ENCODE assay signal across 2 cellular contexts in the genomic region with DNA sequence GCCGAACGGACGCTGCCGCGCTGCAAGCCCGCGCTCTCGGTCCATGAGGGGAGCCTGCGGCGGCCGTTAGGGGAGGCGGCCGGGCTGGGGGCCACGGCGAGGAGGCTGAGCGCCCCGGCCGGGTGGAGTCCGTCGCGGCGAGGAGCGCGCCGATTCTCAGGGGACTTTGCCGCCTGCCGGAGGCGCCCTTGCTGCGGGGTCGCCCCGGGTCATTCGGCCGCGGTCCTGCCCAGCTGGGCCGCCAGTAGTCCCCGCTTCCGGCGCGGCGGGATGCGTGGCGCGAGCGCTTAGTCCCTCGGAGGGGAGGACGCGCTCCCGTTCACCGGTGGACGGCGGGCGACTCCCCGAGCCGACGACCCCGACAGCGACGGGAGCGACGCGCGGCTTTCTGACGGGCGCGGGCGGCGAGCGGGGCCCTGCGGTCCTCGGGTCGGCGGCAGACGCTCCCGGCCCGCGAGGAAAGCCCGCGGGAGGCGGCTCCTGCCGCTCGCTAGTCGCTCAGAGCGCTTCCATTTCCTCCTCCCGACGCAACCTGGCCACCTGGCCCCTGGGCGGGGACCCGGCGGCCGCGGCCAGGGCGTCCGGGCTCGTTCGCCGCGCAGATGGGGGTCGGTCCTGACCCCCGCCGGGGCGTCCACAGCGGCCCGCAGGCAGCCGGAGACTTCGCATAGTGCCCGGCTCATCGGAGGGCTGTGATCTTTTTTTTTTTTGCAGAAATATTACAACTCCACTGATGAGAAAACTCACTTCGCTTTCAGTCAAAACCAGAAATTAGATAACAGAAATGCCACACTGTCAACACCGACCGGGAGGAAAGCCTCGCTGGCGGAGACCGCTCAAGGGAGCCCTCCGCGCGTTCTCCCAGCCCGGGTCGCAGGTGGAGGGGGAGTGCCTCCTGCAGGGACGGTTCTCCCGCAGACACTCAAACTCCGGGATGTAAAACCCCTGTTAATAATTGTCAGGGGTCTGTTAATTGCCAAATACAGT.
TF ChIP-seq lines count a peak whose summit lies in the region.

No MANE protein-coding gene starts in this region.

TF ChIP-seq in HEK293, 187 proteins besides CTCF, POLR2A, EP300 and RAD21 (continued from another document):
- TF ChIP-seq, protein P1, sequence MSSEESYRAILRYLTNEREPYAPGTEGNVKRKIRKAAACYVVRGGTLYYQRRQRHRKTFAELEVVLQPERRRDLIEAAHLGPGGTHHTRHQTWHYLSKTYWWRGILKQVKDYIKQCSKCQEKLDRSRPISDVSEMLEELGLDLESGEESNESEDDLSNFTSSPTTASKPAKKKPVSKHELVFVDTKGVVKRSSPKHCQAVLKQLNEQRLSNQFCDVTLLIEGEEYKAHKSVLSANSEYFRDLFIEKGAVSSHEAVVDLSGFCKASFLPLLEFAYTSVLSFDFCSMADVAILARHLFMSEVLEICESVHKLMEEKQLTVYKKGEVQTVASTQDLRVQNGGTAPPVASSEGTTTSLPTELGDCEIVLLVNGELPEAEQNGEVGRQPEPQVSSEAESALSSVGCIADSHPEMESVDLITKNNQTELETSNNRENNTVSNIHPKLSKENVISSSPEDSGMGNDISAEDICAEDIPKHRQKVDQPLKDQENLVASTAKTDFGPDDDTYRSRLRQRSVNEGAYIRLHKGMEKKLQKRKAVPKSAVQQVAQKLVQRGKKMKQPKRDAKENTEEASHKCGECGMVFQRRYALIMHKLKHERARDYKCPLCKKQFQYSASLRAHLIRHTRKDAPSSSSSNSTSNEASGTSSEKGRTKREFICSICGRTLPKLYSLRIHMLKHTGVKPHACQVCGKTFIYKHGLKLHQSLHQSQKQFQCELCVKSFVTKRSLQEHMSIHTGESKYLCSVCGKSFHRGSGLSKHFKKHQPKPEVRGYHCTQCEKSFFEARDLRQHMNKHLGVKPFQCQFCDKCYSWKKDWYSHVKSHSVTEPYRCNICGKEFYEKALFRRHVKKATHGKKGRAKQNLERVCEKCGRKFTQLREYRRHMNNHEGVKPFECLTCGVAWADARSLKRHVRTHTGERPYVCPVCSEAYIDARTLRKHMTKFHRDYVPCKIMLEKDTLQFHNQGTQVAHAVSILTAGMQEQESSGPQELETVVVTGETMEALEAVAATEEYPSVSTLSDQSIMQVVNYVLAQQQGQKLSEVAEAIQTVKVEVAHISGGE (tag by site-specific recombination; conservative IDR thresholded peaks at IDR 0.05; ENCODE audit: low read depth), result peak; percentile 10; the same call in 1 of the 2 replicates
- peak; percentile 68 for TF ChIP-seq ZNF335 (tag by site-specific recombination; conservative IDR thresholded peaks at IDR 0.05)
- TF ChIP-seq GLIS2 (tag by site-specific recombination; IDR thresholded peaks at IDR 0.05), result peak; percentile 74
- 0 out of 2 replicates have a peak, but pooled peaks have one; percentile 15 for TF ChIP-seq ZEB2 (tag by site-specific recombination; IDR thresholded peaks at IDR 0.05)
- TF ChIP-seq ZNF416 (tag by site-specific recombination; IDR thresholded peaks at IDR 0.05), result no peak
- peak; percentile 33; the same call in 1 of the 2 replicates for TF ChIP-seq ZBTB48 (tag by site-specific recombination; IDR thresholded peaks at IDR 0.05)
- 0 out of 2 replicates have a peak, but pooled peaks have one; percentile 44 for TF ChIP-seq ZNF174 (tag by site-specific recombination; IDR thresholded peaks at IDR 0.05)
- TF ChIP-seq ZNF664 (tag by site-specific recombination; IDR thresholded peaks at IDR 0.05), result no peak
- peak; percentile 71 for TF ChIP-seq ZIC2 (tag by site-specific recombination; IDR thresholded peaks at IDR 0.05)
- peak; percentile 46; the same call in 1 of the 2 replicates for TF ChIP-seq ZNF311 (tag by site-specific recombination; IDR thresholded peaks at IDR 0.05; ENCODE audit: borderline replicate concordance)
- TF ChIP-seq, protein P2, sequence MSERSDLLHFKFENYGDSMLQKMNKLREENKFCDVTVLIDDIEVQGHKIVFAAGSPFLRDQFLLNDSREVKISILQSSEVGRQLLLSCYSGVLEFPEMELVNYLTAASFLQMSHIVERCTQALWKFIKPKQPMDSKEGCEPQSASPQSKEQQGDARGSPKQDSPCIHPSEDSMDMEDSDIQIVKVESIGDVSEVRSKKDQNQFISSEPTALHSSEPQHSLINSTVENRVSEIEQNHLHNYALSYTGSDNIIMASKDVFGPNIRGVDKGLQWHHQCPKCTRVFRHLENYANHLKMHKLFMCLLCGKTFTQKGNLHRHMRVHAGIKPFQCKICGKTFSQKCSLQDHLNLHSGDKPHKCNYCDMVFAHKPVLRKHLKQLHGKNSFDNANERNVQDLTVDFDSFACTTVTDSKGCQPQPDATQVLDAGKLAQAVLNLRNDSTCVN (tag by site-specific recombination; optimal IDR thresholded peaks at IDR 0.05), result peak; percentile 65
- peak; percentile 60 for TF ChIP-seq GLIS1 (tag by site-specific recombination; IDR thresholded peaks at IDR 0.05)
- TF ChIP-seq, protein P3, sequence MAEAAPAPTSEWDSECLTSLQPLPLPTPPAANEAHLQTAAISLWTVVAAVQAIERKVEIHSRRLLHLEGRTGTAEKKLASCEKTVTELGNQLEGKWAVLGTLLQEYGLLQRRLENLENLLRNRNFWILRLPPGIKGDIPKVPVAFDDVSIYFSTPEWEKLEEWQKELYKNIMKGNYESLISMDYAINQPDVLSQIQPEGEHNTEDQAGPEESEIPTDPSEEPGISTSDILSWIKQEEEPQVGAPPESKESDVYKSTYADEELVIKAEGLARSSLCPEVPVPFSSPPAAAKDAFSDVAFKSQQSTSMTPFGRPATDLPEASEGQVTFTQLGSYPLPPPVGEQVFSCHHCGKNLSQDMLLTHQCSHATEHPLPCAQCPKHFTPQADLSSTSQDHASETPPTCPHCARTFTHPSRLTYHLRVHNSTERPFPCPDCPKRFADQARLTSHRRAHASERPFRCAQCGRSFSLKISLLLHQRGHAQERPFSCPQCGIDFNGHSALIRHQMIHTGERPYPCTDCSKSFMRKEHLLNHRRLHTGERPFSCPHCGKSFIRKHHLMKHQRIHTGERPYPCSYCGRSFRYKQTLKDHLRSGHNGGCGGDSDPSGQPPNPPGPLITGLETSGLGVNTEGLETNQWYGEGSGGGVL (tag by site-specific recombination; IDR thresholded peaks at IDR 0.05), result peak; percentile 61; the same call in 1 of the 2 replicates
- no peak for TF ChIP-seq ZNF239 (tag by site-specific recombination; IDR thresholded peaks at IDR 0.05)
- TF ChIP-seq, protein P4, sequence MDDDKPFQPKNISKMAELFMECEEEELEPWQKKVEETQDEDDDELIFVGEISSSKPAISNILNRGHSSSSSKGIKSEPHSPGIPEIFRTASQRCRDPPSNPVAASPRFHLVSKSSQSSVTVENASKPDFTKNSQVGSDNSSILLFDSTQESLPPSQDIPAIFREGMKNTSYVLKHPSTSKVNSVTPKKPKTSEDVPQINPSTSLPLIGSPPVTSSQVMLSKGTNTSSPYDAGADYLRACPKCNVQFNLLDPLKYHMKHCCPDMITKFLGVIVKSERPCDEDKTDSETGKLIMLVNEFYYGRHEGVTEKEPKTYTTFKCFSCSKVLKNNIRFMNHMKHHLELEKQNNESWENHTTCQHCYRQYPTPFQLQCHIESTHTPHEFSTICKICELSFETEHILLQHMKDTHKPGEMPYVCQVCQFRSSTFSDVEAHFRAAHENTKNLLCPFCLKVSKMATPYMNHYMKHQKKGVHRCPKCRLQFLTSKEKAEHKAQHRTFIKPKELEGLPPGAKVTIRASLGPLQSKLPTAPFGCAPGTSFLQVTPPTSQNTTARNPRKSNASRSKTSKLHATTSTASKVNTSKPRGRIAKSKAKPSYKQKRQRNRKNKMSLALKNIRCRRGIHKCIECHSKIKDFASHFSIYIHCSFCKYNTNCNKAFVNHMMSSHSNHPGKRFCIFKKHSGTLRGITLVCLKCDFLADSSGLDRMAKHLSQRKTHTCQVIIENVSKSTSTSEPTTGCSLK (tag by site-specific recombination; IDR thresholded peaks at IDR 0.05), result no peak
- TF ChIP-seq MZF1 (tag by site-specific recombination; IDR thresholded peaks at IDR 0.05; ENCODE audit: borderline replicate concordance), result peak; percentile 52; the same call in 1 of the 2 replicates
- TF ChIP-seq ZNF830 (tag by site-specific recombination; IDR thresholded peaks at IDR 0.05; ENCODE audit: low read depth), result no peak

TF ChIP-seq in WTC11, 78 proteins besides CTCF, POLR2A, EP300 and RAD21 (continued from another document):
- TF ChIP-seq, protein P5, sequence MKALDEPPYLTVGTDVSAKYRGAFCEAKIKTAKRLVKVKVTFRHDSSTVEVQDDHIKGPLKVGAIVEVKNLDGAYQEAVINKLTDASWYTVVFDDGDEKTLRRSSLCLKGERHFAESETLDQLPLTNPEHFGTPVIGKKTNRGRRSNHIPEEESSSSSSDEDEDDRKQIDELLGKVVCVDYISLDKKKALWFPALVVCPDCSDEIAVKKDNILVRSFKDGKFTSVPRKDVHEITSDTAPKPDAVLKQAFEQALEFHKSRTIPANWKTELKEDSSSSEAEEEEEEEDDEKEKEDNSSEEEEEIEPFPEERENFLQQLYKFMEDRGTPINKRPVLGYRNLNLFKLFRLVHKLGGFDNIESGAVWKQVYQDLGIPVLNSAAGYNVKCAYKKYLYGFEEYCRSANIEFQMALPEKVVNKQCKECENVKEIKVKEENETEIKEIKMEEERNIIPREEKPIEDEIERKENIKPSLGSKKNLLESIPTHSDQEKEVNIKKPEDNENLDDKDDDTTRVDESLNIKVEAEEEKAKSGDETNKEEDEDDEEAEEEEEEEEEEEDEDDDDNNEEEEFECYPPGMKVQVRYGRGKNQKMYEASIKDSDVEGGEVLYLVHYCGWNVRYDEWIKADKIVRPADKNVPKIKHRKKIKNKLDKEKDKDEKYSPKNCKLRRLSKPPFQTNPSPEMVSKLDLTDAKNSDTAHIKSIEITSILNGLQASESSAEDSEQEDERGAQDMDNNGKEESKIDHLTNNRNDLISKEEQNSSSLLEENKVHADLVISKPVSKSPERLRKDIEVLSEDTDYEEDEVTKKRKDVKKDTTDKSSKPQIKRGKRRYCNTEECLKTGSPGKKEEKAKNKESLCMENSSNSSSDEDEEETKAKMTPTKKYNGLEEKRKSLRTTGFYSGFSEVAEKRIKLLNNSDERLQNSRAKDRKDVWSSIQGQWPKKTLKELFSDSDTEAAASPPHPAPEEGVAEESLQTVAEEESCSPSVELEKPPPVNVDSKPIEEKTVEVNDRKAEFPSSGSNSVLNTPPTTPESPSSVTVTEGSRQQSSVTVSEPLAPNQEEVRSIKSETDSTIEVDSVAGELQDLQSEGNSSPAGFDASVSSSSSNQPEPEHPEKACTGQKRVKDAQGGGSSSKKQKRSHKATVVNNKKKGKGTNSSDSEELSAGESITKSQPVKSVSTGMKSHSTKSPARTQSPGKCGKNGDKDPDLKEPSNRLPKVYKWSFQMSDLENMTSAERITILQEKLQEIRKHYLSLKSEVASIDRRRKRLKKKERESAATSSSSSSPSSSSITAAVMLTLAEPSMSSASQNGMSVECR (CRISPR knock-in tag; IDR thresholded peaks at IDR 0.05; ENCODE audit: borderline replicate concordance), result 0 out of 2 replicates have a peak, but pooled peaks have one; percentile 9
- TF ChIP-seq ZNF423 (CRISPR knock-in tag; IDR thresholded peaks at IDR 0.05) (no peak; the same call in 1 of the 2 replicates), NFYB (CRISPR knock-in tag; conservative IDR thresholded peaks at IDR 0.05; ENCODE audit: low read depth) (no peak), SMAD3 (CRISPR knock-in tag; IDR thresholded peaks at IDR 0.05; ENCODE audit: borderline replicate concordance) (no peak), PRRX2 (CRISPR knock-in tag; IDR thresholded peaks at IDR 0.05) (no peak), SP1 (CRISPR knock-in tag; conservative IDR thresholded peaks at IDR 0.05) (peak; percentile 42), NR3C1 (CRISPR knock-in tag; conservative IDR thresholded peaks at IDR 0.05; ENCODE audit: low read depth) (no peak), RELA (CRISPR knock-in tag; IDR thresholded peaks at IDR 0.05; ENCODE audit: borderline replicate concordance) (no peak; the same call in 1 of the 2 replicates), TEAD4 (CRISPR knock-in tag; IDR thresholded peaks at IDR 0.05) (no peak), SOX15 (CRISPR knock-in tag; IDR thresholded peaks at IDR 0.05) (no peak), SMAD4 (CRISPR knock-in tag; IDR thresholded peaks at IDR 0.05) (no peak), EMX1 (CRISPR knock-in tag; IDR thresholded peaks at IDR 0.05) (no peak), ZNF263 (CRISPR knock-in tag; IDR thresholded peaks at IDR 0.05; ENCODE audit: low read depth) (no peak)
- TF ChIP-seq, protein P6, sequence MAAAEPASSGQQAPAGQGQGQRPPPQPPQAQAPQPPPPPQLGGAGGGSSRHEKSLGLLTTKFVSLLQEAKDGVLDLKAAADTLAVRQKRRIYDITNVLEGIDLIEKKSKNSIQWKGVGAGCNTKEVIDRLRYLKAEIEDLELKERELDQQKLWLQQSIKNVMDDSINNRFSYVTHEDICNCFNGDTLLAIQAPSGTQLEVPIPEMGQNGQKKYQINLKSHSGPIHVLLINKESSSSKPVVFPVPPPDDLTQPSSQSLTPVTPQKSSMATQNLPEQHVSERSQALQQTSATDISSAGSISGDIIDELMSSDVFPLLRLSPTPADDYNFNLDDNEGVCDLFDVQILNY (CRISPR knock-in tag; IDR thresholded peaks at IDR 0.05), result peak; percentile 52; the same call in 1 of the 2 replicates
- TF ChIP-seq, protein P7, sequence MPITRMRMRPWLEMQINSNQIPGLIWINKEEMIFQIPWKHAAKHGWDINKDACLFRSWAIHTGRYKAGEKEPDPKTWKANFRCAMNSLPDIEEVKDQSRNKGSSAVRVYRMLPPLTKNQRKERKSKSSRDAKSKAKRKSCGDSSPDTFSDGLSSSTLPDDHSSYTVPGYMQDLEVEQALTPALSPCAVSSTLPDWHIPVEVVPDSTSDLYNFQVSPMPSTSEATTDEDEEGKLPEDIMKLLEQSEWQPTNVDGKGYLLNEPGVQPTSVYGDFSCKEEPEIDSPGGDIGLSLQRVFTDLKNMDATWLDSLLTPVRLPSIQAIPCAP (CRISPR knock-in tag; IDR thresholded peaks at IDR 0.05), result 0 out of 2 replicates have a peak, but pooled peaks have one; percentile 25
- TF ChIP-seq, protein P8, sequence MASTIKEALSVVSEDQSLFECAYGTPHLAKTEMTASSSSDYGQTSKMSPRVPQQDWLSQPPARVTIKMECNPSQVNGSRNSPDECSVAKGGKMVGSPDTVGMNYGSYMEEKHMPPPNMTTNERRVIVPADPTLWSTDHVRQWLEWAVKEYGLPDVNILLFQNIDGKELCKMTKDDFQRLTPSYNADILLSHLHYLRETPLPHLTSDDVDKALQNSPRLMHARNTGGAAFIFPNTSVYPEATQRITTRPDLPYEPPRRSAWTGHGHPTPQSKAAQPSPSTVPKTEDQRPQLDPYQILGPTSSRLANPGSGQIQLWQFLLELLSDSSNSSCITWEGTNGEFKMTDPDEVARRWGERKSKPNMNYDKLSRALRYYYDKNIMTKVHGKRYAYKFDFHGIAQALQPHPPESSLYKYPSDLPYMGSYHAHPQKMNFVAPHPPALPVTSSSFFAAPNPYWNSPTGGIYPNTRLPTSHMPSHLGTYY (CRISPR knock-in tag; IDR thresholded peaks at IDR 0.05), result no peak
- TF ChIP-seq, protein P9, sequence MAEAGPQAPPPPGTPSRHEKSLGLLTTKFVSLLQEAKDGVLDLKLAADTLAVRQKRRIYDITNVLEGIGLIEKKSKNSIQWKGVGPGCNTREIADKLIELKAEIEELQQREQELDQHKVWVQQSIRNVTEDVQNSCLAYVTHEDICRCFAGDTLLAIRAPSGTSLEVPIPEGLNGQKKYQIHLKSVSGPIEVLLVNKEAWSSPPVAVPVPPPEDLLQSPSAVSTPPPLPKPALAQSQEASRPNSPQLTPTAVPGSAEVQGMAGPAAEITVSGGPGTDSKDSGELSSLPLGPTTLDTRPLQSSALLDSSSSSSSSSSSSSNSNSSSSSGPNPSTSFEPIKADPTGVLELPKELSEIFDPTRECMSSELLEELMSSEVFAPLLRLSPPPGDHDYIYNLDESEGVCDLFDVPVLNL (CRISPR knock-in tag; IDR thresholded peaks at IDR 0.05; ENCODE audit: borderline replicate concordance, low read depth), result peak; percentile 65; the same call in 1 of the 2 replicates
